Comparison of ENCODE assay signal across 1 cellular context in genomic region chr5:179623001-179623905, GRCh38.
TF ChIP-seq lines count a peak whose summit lies in the region.

TSS of gene HNRNPH1 (minus strand) at chr5:179623671. CDS start at chr5:179623133, 538 bp downstream.

TF ChIP-seq in K562, 482 proteins besides CTCF, POLR2A, EP300 and RAD21 (continued from another document and continues in another):
- TF ChIP-seq NR0B1 (IDR thresholded peaks at IDR 0.05; ENCODE audit: partially characterized antibody) (no peak), FOXM1 (IDR thresholded peaks at IDR 0.05; ENCODE audit: low read depth) (peak; percentile 54; the same call in 1 of the 2 replicates), FOXM1 (CRISPR knock-in tag; IDR thresholded peaks at IDR 0.05; ENCODE audit: low read depth) (no peak; the same call in 1 of the 2 replicates), ZBTB1 (CRISPR knock-in tag; IDR thresholded peaks at IDR 0.05; ENCODE audit: borderline replicate concordance, low read depth) (peak; percentile 69; the same call in 1 of the 2 replicates), NR1H2 (CRISPR knock-in tag; IDR thresholded peaks at IDR 0.05) (peak; percentile 47; the same call in 1 of the 2 replicates), KDM5B (IDR thresholded peaks at IDR 0.05; ENCODE audit: insufficient replicate concordance, low read depth, low read length) (peak; percentile 99), ZNF79 (CRISPR knock-in tag; IDR thresholded peaks at IDR 0.05; ENCODE audit: low read depth) (no peak), ZNF263 (CRISPR knock-in tag; IDR thresholded peaks at IDR 0.05; ENCODE audit: borderline replicate concordance) (0 out of 2 replicates have a peak, but pooled peaks have one; percentile 57), PPARD (CRISPR knock-in tag; IDR thresholded peaks at IDR 0.05) (no peak), BHLHE40 (IDR thresholded peaks at IDR 0.05; ENCODE audit: low read length) (peak; percentile 60), CEBPZ (IDR thresholded peaks at IDR 0.05; ENCODE audit: borderline replicate concordance, low read depth, low read length) (no peak), GTF2F1 (IDR thresholded peaks at IDR 0.05; ENCODE audit: low read depth, low read length) (peak; percentile 98), ZZZ3 (IDR thresholded peaks at IDR 0.05) (peak; percentile 68), FIP1L1 (IDR thresholded peaks at IDR 0.05; ENCODE audit: low read depth, low read length, poor library complexity, severe bottlenecking) (peak; percentile 99), ZNF518B (CRISPR knock-in tag; IDR thresholded peaks at IDR 0.05) (no peak), CREM (IDR thresholded peaks at IDR 0.05; ENCODE audit: low read depth) (peak; percentile 80), XRCC5 (IDR thresholded peaks at IDR 0.05; ENCODE audit: low read depth, low read length) (peak; percentile 55), SOX6 (IDR thresholded peaks at IDR 0.05) (peak; percentile 53), OTX1 (CRISPR knock-in tag; IDR thresholded peaks at IDR 0.05) (0 out of 2 replicates have a peak, but pooled peaks have one; percentile 48), ZNF764 (CRISPR knock-in tag; IDR thresholded peaks at IDR 0.05; ENCODE audit: low read depth) (0 out of 2 replicates have a peak, but pooled peaks have one; percentile 10), RBM39 (optimal IDR thresholded peaks at IDR 0.05; ENCODE audit: low read depth, low read length) (peak; percentile 87), SMAD1 (IDR thresholded peaks at IDR 0.05; ENCODE audit: low read depth, low read length, partially characterized antibody) (peak; percentile 95), CCNT2 (IDR thresholded peaks at IDR 0.05; ENCODE audit: borderline replicate concordance, extremely low read depth, insufficient read length, low read depth, low read length) (peak; percentile 75), ETV5 (CRISPR knock-in tag; IDR thresholded peaks at IDR 0.05; ENCODE audit: low read depth) (peak; percentile 57; the same call in 1 of the 2 replicates), ZNF124 (CRISPR knock-in tag; IDR thresholded peaks at IDR 0.05) (no peak), HLTF (IDR thresholded peaks at IDR 0.05) (no peak; the same call in 1 of the 2 replicates)
- TF ChIP-seq, protein P1, sequence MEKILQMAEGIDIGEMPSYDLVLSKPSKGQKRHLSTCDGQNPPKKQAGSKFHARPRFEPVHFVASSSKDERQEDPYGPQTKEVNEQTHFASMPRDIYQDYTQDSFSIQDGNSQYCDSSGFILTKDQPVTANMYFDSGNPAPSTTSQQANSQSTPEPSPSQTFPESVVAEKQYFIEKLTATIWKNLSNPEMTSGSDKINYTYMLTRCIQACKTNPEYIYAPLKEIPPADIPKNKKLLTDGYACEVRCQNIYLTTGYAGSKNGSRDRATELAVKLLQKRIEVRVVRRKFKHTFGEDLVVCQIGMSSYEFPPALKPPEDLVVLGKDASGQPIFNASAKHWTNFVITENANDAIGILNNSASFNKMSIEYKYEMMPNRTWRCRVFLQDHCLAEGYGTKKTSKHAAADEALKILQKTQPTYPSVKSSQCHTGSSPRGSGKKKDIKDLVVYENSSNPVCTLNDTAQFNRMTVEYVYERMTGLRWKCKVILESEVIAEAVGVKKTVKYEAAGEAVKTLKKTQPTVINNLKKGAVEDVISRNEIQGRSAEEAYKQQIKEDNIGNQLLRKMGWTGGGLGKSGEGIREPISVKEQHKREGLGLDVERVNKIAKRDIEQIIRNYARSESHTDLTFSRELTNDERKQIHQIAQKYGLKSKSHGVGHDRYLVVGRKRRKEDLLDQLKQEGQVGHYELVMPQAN (IDR thresholded peaks at IDR 0.05; ENCODE audit: borderline replicate concordance) = peak; percentile 81; the same call in 1 of the 2 replicates
- TF ChIP-seq, protein P2, sequence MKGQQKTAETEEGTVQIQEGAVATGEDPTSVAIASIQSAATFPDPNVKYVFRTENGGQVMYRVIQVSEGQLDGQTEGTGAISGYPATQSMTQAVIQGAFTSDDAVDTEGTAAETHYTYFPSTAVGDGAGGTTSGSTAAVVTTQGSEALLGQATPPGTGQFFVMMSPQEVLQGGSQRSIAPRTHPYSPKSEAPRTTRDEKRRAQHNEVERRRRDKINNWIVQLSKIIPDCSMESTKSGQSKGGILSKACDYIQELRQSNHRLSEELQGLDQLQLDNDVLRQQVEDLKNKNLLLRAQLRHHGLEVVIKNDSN (CRISPR knock-in tag; IDR thresholded peaks at IDR 0.05) = peak; percentile 60
- TF ChIP-seq, protein P3, sequence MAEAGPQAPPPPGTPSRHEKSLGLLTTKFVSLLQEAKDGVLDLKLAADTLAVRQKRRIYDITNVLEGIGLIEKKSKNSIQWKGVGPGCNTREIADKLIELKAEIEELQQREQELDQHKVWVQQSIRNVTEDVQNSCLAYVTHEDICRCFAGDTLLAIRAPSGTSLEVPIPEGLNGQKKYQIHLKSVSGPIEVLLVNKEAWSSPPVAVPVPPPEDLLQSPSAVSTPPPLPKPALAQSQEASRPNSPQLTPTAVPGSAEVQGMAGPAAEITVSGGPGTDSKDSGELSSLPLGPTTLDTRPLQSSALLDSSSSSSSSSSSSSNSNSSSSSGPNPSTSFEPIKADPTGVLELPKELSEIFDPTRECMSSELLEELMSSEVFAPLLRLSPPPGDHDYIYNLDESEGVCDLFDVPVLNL (CRISPR knock-in tag; IDR thresholded peaks at IDR 0.05; ENCODE audit: low read depth) = peak; percentile 75; the same call in 1 of the 2 replicates
- TF ChIP-seq, protein P4, sequence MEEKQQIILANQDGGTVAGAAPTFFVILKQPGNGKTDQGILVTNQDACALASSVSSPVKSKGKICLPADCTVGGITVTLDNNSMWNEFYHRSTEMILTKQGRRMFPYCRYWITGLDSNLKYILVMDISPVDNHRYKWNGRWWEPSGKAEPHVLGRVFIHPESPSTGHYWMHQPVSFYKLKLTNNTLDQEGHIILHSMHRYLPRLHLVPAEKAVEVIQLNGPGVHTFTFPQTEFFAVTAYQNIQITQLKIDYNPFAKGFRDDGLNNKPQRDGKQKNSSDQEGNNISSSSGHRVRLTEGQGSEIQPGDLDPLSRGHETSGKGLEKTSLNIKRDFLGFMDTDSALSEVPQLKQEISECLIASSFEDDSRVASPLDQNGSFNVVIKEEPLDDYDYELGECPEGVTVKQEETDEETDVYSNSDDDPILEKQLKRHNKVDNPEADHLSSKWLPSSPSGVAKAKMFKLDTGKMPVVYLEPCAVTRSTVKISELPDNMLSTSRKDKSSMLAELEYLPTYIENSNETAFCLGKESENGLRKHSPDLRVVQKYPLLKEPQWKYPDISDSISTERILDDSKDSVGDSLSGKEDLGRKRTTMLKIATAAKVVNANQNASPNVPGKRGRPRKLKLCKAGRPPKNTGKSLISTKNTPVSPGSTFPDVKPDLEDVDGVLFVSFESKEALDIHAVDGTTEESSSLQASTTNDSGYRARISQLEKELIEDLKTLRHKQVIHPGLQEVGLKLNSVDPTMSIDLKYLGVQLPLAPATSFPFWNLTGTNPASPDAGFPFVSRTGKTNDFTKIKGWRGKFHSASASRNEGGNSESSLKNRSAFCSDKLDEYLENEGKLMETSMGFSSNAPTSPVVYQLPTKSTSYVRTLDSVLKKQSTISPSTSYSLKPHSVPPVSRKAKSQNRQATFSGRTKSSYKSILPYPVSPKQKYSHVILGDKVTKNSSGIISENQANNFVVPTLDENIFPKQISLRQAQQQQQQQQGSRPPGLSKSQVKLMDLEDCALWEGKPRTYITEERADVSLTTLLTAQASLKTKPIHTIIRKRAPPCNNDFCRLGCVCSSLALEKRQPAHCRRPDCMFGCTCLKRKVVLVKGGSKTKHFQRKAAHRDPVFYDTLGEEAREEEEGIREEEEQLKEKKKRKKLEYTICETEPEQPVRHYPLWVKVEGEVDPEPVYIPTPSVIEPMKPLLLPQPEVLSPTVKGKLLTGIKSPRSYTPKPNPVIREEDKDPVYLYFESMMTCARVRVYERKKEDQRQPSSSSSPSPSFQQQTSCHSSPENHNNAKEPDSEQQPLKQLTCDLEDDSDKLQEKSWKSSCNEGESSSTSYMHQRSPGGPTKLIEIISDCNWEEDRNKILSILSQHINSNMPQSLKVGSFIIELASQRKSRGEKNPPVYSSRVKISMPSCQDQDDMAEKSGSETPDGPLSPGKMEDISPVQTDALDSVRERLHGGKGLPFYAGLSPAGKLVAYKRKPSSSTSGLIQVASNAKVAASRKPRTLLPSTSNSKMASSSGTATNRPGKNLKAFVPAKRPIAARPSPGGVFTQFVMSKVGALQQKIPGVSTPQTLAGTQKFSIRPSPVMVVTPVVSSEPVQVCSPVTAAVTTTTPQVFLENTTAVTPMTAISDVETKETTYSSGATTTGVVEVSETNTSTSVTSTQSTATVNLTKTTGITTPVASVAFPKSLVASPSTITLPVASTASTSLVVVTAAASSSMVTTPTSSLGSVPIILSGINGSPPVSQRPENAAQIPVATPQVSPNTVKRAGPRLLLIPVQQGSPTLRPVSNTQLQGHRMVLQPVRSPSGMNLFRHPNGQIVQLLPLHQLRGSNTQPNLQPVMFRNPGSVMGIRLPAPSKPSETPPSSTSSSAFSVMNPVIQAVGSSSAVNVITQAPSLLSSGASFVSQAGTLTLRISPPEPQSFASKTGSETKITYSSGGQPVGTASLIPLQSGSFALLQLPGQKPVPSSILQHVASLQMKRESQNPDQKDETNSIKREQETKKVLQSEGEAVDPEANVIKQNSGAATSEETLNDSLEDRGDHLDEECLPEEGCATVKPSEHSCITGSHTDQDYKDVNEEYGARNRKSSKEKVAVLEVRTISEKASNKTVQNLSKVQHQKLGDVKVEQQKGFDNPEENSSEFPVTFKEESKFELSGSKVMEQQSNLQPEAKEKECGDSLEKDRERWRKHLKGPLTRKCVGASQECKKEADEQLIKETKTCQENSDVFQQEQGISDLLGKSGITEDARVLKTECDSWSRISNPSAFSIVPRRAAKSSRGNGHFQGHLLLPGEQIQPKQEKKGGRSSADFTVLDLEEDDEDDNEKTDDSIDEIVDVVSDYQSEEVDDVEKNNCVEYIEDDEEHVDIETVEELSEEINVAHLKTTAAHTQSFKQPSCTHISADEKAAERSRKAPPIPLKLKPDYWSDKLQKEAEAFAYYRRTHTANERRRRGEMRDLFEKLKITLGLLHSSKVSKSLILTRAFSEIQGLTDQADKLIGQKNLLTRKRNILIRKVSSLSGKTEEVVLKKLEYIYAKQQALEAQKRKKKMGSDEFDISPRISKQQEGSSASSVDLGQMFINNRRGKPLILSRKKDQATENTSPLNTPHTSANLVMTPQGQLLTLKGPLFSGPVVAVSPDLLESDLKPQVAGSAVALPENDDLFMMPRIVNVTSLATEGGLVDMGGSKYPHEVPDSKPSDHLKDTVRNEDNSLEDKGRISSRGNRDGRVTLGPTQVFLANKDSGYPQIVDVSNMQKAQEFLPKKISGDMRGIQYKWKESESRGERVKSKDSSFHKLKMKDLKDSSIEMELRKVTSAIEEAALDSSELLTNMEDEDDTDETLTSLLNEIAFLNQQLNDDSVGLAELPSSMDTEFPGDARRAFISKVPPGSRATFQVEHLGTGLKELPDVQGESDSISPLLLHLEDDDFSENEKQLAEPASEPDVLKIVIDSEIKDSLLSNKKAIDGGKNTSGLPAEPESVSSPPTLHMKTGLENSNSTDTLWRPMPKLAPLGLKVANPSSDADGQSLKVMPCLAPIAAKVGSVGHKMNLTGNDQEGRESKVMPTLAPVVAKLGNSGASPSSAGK (IDR thresholded peaks at IDR 0.05) = peak; percentile 79
- TF ChIP-seq, protein P5, sequence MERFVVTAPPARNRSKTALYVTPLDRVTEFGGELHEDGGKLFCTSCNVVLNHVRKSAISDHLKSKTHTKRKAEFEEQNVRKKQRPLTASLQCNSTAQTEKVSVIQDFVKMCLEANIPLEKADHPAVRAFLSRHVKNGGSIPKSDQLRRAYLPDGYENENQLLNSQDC (CRISPR knock-in tag; IDR thresholded peaks at IDR 0.05) = peak; percentile 80; the same call in 1 of the 2 replicates
